In genomic region chr10:44890721-44891550, GRCh38 we compare ENCODE assay signal across 18 cellular contexts. TPM values are rescaled to one million over a fixed set of nuclear protein-coding genes. Genes with fewer than 3 reads are reported as not detected.
"Had no signal": no experiment of that assay in that cellular context is flagged by ENCODE, and none has a peak within 500 bp of the region (broad histone marks: within the 10 kb centered on the region; RNA-seq: fewer than 3 reads in every experiment).

No MANE protein-coding gene starts in this region.

- ATAC-seq: activated naive CD8-positive, alpha-beta T cell treated with anti-CD3 and anti-CD28 coated beads, Interleukin-2, amount 50 U/mL, for 24 hours; activated T-cell treated with anti-CD3 and anti-CD28 coated beads, Interleukin-2, amount 50 U/mL, for 4 hours; stimulated activated naive B cell treated with anti-CD40 and anti-IgM and Interleukin-4, amounts not matched to agents 10 μg/mL and 1 μg/mL and 100 μg/mL, for 72 hours had no signal

- H3K4me3 ChIP-seq: esophagus squamous epithelium, lower lobe of right lung, right atrium auricular region, tibial artery, vagina had no signal

- H3K4me1 ChIP-seq: esophagus squamous epithelium, lower lobe of right lung, right atrium auricular region, tibial artery, vagina had no signal

- H3K9me3 ChIP-seq: esophagus squamous epithelium, lower lobe of right lung, right atrium auricular region, tibial artery, vagina had no signal

- H3K27me3 ChIP-seq: esophagus squamous epithelium, right atrium auricular region, tibial artery, vagina had no signal

- H3K36me3 ChIP-seq: esophagus squamous epithelium, lower lobe of right lung, right atrium auricular region, tibial artery, vagina had no signal

- DNase-seq: activated CD4-positive, alpha-beta T cell treated with anti-CD3 and anti-CD28 coated beads, Interleukin-2, amount 50 U/mL, for 1 hour; activated CD8-positive, alpha-beta memory T cell treated with anti-CD3 and anti-CD28 coated beads, Interleukin-2, amount 50 U/mL, for 4 hours; activated naive CD4-positive, alpha-beta T cell treated with anti-CD3 and anti-CD28 coated beads, Interleukin-2, amount 10 ng/mL, durations not matched to agents 7 days and 5 days; activated naive CD8-positive, alpha-beta T cell treated with anti-CD3 and anti-CD28 coated beads, Interleukin-2, amount 50 U/mL, for 24 hours; activated T-cell treated with anti-CD3 and anti-CD28 coated beads, Interleukin-2, amount 50 U/mL, for 4 hours; anterior cingulate cortex; effector memory CD4-positive, alpha-beta T cell; esophagus squamous epithelium; lower lobe of right lung; stimulated activated CD4-positive, alpha-beta T cell treated with anti-CD3 and anti-CD28 coated beads, Interleukin-15, amount 100 ng/mL, for 24 hours; stimulated activated CD4-positive, alpha-beta T cell treated with anti-CD3 and anti-CD28 coated beads, Interleukin-4, amount 100 ng/mL, for 1 hour; stimulated activated naive B cell treated with anti-CD40 and anti-IgM and Interleukin-4, amounts not matched to agents 10 μg/mL and 1 μg/mL and 100 μg/mL, for 72 hours; substantia nigra had no signal

- H3K27ac ChIP-seq: esophagus squamous epithelium, lower lobe of right lung, right atrium auricular region, tibial artery, vagina had no signal

RNA-seq across cellular contexts. Expression of gene TMEM72, which starts 20.2 kb away (rescaled TPM):
- total RNA-seq: activated T-cell treated with anti-CD3 and anti-CD28 coated beads, Interleukin-2, amount 50 U/mL, for 4 hours; esophagus squamous epithelium; lower lobe of right lung; mesenteric fat pad; osteoblast; vagina had no signal
